ENCODE assay signal across 9 cellular contexts in genomic region chr9:72396247-72397091, GRCh38. TPM values are rescaled to one million over a fixed set of nuclear protein-coding genes. Genes with fewer than 3 reads are reported as not detected.
DNase-seq lines count a peak whose midpoint lies in the region; ATAC-seq and TF ChIP-seq lines count a peak whose summit lies in the region.
"Had no signal": no experiment of that assay in that cellular context is flagged by ENCODE, and none has a peak within 500 bp of the region (broad histone marks: within the 10 kb centered on the region; RNA-seq: fewer than 3 reads in every experiment).

No MANE protein-coding gene starts in this region.

- no peak for TF ChIP-seq CTCF in left ventricle myocardium inferior (IDR thresholded peaks at IDR 0.05; ENCODE audit: borderline replicate concordance)

- H3K9ac ChIP-seq in skeletal muscle tissue (ENCODE audit: low read depth in 1 of 3, low read length in 3 of 3), result no peak overlapping the region

- DNase-seq in HCEC 1CT (peak; percentile 88), NOMO-1 (lab: John Stamatoyannopoulos, UW; ENCODE audit: unreplicated experiment in 2 of 2) (peak; percentile 43 to 55), fibroblast of peridontal ligament (ENCODE audit: extremely low read depth) (peak; percentile 76), left ventricle myocardium inferior (no peak)
- DNase-seq: midbrain had no signal

- ATAC-seq in HG03469 (IDR thresholded peaks at IDR 0.05; ENCODE audit: unreplicated experiment) (no peak), HG03196 (IDR thresholded peaks at IDR 0.05; ENCODE audit: unreplicated experiment) (no peak)
- ATAC-seq: stimulated activated effector memory CD8-positive, alpha-beta T cell treated with anti-CD3 and anti-CD28 coated beads, Interleukin-12 subunit alpha, Interleukin-12 subunit beta, amount 100 ng/mL, for 72 hours had no signal

- no peak overlapping the region for H3K4me3 ChIP-seq in skeletal muscle tissue (ENCODE audit: low read length in 3 of 3)
- H3K4me3 ChIP-seq in left ventricle myocardium inferior, result no peak overlapping the region

- H3K27ac ChIP-seq in skeletal muscle tissue (ENCODE audit: low read depth, low read length) (peak overlapping the region; percentile 39), left ventricle myocardium inferior (replicated peaks) (no peak overlapping the region)

- intact Hi-C loops in left ventricle myocardium inferior (cut with micrococcal nuclease), result no loop called here

- H3K27me3 ChIP-seq in skeletal muscle tissue (ENCODE audit: control insufficient read depth in 3 of 3, insufficient read depth in 3 of 3, low read length in 3 of 3), result no peaks in the 10 kb centered on the region
- no peaks in the 10 kb centered on the region for H3K27me3 ChIP-seq in left ventricle myocardium inferior (ENCODE audit: low read depth)

- H3K36me3 ChIP-seq in skeletal muscle tissue (ENCODE audit: control insufficient read depth in 3 of 3, insufficient read depth in 3 of 3, low read length in 3 of 3), result no peaks in the 10 kb centered on the region
- no peaks in the 10 kb centered on the region for H3K36me3 ChIP-seq in left ventricle myocardium inferior

- no peaks in the 10 kb centered on the region for H3K9me3 ChIP-seq in skeletal muscle tissue (ENCODE audit: control insufficient read depth in 3 of 3, low read length in 3 of 3)
- no peaks in the 10 kb centered on the region for H3K9me3 ChIP-seq in left ventricle myocardium inferior (replicated peaks)

- H3K4me1 ChIP-seq in skeletal muscle tissue (ENCODE audit: control insufficient read depth in 3 of 3, insufficient read depth in 3 of 3, low read length in 3 of 3), result peaks cover 2 to 5% (median 3%) of the 10 kb centered on the region in 3 donors
- no peaks in the 10 kb centered on the region for H3K4me1 ChIP-seq in left ventricle myocardium inferior

RNA-seq across cellular contexts. Expression of gene ZFAND5, which starts 31.5 kb away (rescaled TPM):
- total RNA-seq in skeletal muscle tissue (104 TPM), left ventricle myocardium inferior (183 TPM)
